8 cellular contexts compared by ENCODE assay signal in the genomic region with DNA sequence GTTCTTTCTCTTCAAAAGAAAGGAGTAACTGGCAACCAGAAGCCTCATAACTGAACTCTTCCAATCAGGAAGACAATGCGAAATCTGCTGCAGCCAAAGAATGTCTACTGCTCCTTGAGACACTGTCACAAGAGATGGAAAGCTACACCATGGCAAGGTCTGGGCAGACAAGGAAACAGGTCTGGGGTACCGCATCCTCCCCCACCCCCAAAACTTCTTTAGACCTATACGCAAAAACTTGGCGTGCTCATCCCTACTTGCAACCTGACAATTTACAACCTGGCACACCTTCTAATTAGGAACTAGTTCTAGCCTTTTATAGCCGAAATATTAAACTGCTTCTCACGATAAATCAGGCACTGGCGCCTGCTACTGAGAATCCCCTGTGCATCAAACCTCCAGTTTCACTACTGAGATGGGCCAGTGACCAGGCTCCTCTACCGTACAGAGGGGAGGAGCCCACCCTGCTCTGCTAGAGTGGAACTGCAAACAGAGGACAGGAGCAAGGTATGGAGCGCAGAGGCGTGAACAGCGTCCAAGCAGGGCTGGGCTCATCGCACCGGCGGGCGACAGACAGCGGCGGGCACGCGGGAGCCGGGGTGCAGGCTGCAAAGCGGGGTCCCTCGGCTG. TPM values are rescaled to one million over a fixed set of nuclear protein-coding genes. Genes with fewer than 3 reads are reported as not detected.
DNase-seq lines count a peak whose midpoint lies in the region; ATAC-seq, FAIRE-seq and TF ChIP-seq lines count a peak whose summit lies in the region.

No MANE protein-coding gene starts in this region.

- peaks cover 13 to 27% of the 10 kb centered on the region in 2 experiments; a peak in 4 of 5 replicates for H3K27me3 ChIP-seq in K562 (ENCODE audit: control insufficient read depth in 2 of 2, insufficient read depth in 2 of 2, low read length in 2 of 2)
- H3K27me3 ChIP-seq in iPS-15b (ENCODE audit: control insufficient read depth, insufficient read depth, low read length), result no peaks in the 10 kb centered on the region

- CTCF ChIA-PET in K562 (lab: Yijun Ruan, JAX; ENCODE audit: low intra/inter-chr PET ratio), result no interaction called here

- intact Hi-C loops in K562 (cut with micrococcal nuclease), result no loop called here

- TF ChIP-seq EP300 in K562 (IDR thresholded peaks at IDR 0.05; ENCODE audit: low read length), result no peak

- ATAC-seq in HG02870 (IDR thresholded peaks at IDR 0.05; ENCODE audit: unreplicated experiment) (peak; percentile 41), K562 (peak; percentile 43)

- H3K79me2 ChIP-seq in K562 (ENCODE audit: control insufficient read depth, insufficient read depth, low read length), result no peaks in the 10 kb centered on the region

- H3K27ac ChIP-seq in K562 (ENCODE audit: extremely low read depth, low read depth, low read length) (no peak overlapping the region), skin epidermis (peak overlapping the region; percentile 62 to 95 (median 90))

- 0 out of 2 replicates have a peak, but pooled peaks cover 3% of the 10 kb centered on the region for H4K20me1 ChIP-seq in K562 (replicated peaks; ENCODE audit: control insufficient read depth, insufficient read depth, low read length)

- no peak for TF ChIP-seq RAD21 in K562 (CRISPR knock-in tag; conservative IDR thresholded peaks at IDR 0.05 in 1 of 2, IDR thresholded peaks at IDR 0.05 in 1 of 2)

- POLR2A ChIA-PET in K562 (lab: Yijun Ruan, JAX), result no interaction called here

- H3K4me1 ChIP-seq in K562 (replicated peaks in 1 of 2; ENCODE audit: control insufficient read depth in 2 of 2, insufficient read depth in 2 of 2, low read length in 2 of 2) (peaks cover 0 to 17% of the 10 kb centered on the region in 2 experiments; a peak in 3 of 5 replicates), iPS-15b (ENCODE audit: control insufficient read depth, insufficient read depth, low read length) (peaks cover 11% of the 10 kb centered on the region)

- no peaks in the 10 kb centered on the region for H3K36me3 ChIP-seq in K562 (ENCODE audit: control insufficient read depth, insufficient read depth, low read length)
- H3K36me3 ChIP-seq in iPS-15b (ENCODE audit: control insufficient read depth, insufficient read depth, low read length), result peaks cover 3% of the 10 kb centered on the region

- H3K9ac ChIP-seq in K562 (ENCODE audit: insufficient read depth in 1 of 2, low read depth in 2 of 2, low read length in 2 of 2), result peak overlapping the region in 1 of 2 experiments; percentile 87; a peak in 2 of 4 replicates
- peak overlapping the region; percentile 63 for H3K9ac ChIP-seq in iPS-15b (ENCODE audit: low read depth, low read length)

- no peak for TF ChIP-seq CTCF in K562 (IDR thresholded peaks at IDR 0.05 in 2 of 3, conservative IDR thresholded peaks at IDR 0.05 in 1 of 3; ENCODE audit: insufficient read depth in 2 of 3, low read depth in 1 of 3, low read length in 3 of 3)

- BruUV-seq in K562 (replicated peaks; lab: Mats Ljungman, UMichigan), result no TSS peak

- H3K9me3 ChIP-seq in K562 (replicated peaks; ENCODE audit: control insufficient read depth, insufficient read depth, low read depth, low read length) (no peaks in the 10 kb centered on the region), iPS-15b (ENCODE audit: control insufficient read depth, insufficient read depth, low read length) (no peaks in the 10 kb centered on the region)

- no peaks in the 10 kb centered on the region for H3K9me1 ChIP-seq in K562 (ENCODE audit: control insufficient read depth, insufficient read depth, low read length)

- in situ Hi-C loops in K562 (cut with MboI), result no loop called here

- H3K4me2 ChIP-seq in K562 (ENCODE audit: insufficient read depth, low read length), result peak overlapping the region; percentile 75

- H3K4me3 ChIP-seq in K562 (peak overlapping the region; percentile 47; the same call in 1 of the 2 replicates), iPS-15b (ENCODE audit: low read depth, low read length) (peak overlapping the region; percentile 90), skin epidermis (peak overlapping the region; percentile 59 to 85 (median 75))

- FAIRE-seq in GM18507 (lab: Jason Lieb, UNC) (peak; percentile 72), K562 (lab: Jason Lieb, UNC) (no peak)

- WGBS in K562 (ENCODE audit: insufficient coverage, low coverage, missing lambda C conversion rate), result 41% methylated on average over 22 of the region's 22 CpGs

- DNase-seq in AG08395 (ENCODE audit: low spot score) (peak; percentile 27), GM18507 (ENCODE audit: extremely low spot score, insufficient read length, low read depth) (no peak), NCI-H2171 treated with DMSO at 0.1 percent for 48 hours (lab: John Stamatoyannopoulos, UW) (peak; percentile 88), K562 (ENCODE audit: extremely low read depth in 1 of 4, low spot score in 3 of 4) (no peak), GOT3 (lab: John Stamatoyannopoulos, UW) (no peak)

- peak overlapping the region; percentile 71; the same call in 1 of the 2 replicates for H2AFZ ChIP-seq in K562 (ENCODE audit: low read depth, low read length)

- no peak for TF ChIP-seq POLR2A in K562 (conservative IDR thresholded peaks at IDR 0.05)

TF ChIP-seq in K562, 482 proteins besides CTCF, POLR2A, EP300 and RAD21:
- TF ChIP-seq ZNF785 (CRISPR knock-in tag; IDR thresholded peaks at IDR 0.05), result no peak
- TF ChIP-seq GATA2 (CRISPR knock-in tag; IDR thresholded peaks at IDR 0.05), result 0 out of 2 replicates have a peak, but pooled peaks have one; percentile 13

RNA-seq across cellular contexts. Expression of a gene that starts 0.8 kb away (rescaled TPM):
- total RNA-seq in K562 (2011; cell fraction: chromatin; rRNA removed; ENCODE audit: low replicate concordance), result not detected in 2 replicates
- total RNA-seq in K562 (2011; cell fraction: nucleolus; rRNA removed), result not detected in 2 replicates
- not detected in 2 replicates for total RNA-seq in K562 (2011; cell fraction: nucleoplasm; rRNA removed)
- total RNA-seq in K562 (2014; rRNA removed), result not detected in 2 replicates
- total RNA-seq in K562 (2014; rRNA removed; fragmentation: Illumina TruSeq; extraction: Trizol), result not detected in 2 replicates
- total RNA-seq in K562 (2015; rRNA removed; fragmentation: Illumina TruSeq; extraction: Trizol), result not detected in 2 replicates
- total RNA-seq in K562 (2021), result 0.18 and 0.24 TPM in 2 replicates
- not detected in 2 replicates for polyA plus RNA-seq in K562 (2011; rRNA removed)
- polyA plus RNA-seq in K562 (2011; cell fraction: cytosol; rRNA removed), result not detected in 2 replicates
- not detected in 2 replicates for polyA plus RNA-seq in K562 (2011; cell fraction: nucleus; rRNA removed)
- 0.12 TPM in 1 of 2 replicates, not detected in the other for polyA plus RNA-seq in K562 (2012)
- not detected in 2 replicates for polyA plus RNA-seq in K562 (2014; fragmentation: Illumina TruSeq; extraction: Trizol)
- under 1 TPM; 0.04 TPM for polyA plus RNA-seq in K562 (2014; fragmentation: Nextera tagmentation; extraction: Ambion mirVana)
- polyA plus RNA-seq in K562 (2014; rRNA removed), result not detected in 2 replicates
- polyA minus RNA-seq in K562 (2011; rRNA and poly(A)+ RNA removed), result not detected in 2 replicates
- not detected in 2 replicates for polyA minus RNA-seq in K562 (2011; cell fraction: cytosol; rRNA and poly(A)+ RNA removed)
- polyA minus RNA-seq in K562 (2011; cell fraction: nucleus; rRNA and poly(A)+ RNA removed), result not detected in 2 replicates

Comparison
In these comparisons a context has a peak if more than half of its experiments do, and no peak if none do; other contexts are left out.
1. DNase-seq: peak in AG08395 (single experiment) and NCI-H2171 treated with DMSO at 0.1 percent for 48 hours (single experiment); none in GM18507 (single experiment), K562 (0 of 4) and GOT3 (single experiment).
2. Peak in every context shown above with its lines, with median percentiles within 50 percentile points of each other: H3K4me3 ChIP-seq.